In genomic region chr19:47095707-47096704, GRCh38 we compare ENCODE assay signal across 1 cellular context.
A peak's percentile ranks its signal among the peaks of the same experiment; 100 is the strongest.
TF ChIP-seq lines count a peak whose summit lies in the region.

No MANE protein-coding gene starts in this region.

TF ChIP-seq in HepG2, 621 proteins besides CTCF, POLR2A, EP300 and RAD21 (continued from another document and continues in another):
- TF ChIP-seq CREBL2 (CRISPR knock-in tag; IDR thresholded peaks at IDR 0.05; ENCODE audit: borderline replicate concordance) (no peak), ZSCAN20 (CRISPR knock-in tag; IDR thresholded peaks at IDR 0.05; ENCODE audit: borderline replicate concordance) (no peak), XRCC5 (optimal IDR thresholded peaks at IDR 0.05; ENCODE audit: low read length) (peak; percentile 89), SNRNP70 (IDR thresholded peaks at IDR 0.05; ENCODE audit: low read depth, low read length) (no peak), ZNF770 (CRISPR knock-in tag; IDR thresholded peaks at IDR 0.05) (peak; percentile 26; the same call in 1 of the 2 replicates), ZNF674 (CRISPR knock-in tag; IDR thresholded peaks at IDR 0.05; ENCODE audit: low read depth) (no peak), CCDC6 (CRISPR knock-in tag; IDR thresholded peaks at IDR 0.05) (peak; percentile 76; the same call in 1 of the 2 replicates), THAP11 (CRISPR knock-in tag; IDR thresholded peaks at IDR 0.05) (peak; percentile 76), ZNF280D (CRISPR knock-in tag; IDR thresholded peaks at IDR 0.05) (no peak), ZNF3 (CRISPR knock-in tag; IDR thresholded peaks at IDR 0.05) (no peak), NR2F1 (CRISPR knock-in tag; IDR thresholded peaks at IDR 0.05) (peak; percentile 95 to 96), DZIP1 (CRISPR knock-in tag; IDR thresholded peaks at IDR 0.05) (no peak), ETV6 (CRISPR knock-in tag; conservative IDR thresholded peaks at IDR 0.05) (0 out of 2 replicates have a peak, but pooled peaks have one; percentile 57), ATF7 (IDR thresholded peaks at IDR 0.05) (no peak), ATF7 (CRISPR knock-in tag; IDR thresholded peaks at IDR 0.05) (peak; percentile 71; the same call in 1 of the 2 replicates), RFX1 (IDR thresholded peaks at IDR 0.05) (no peak), GLI4 (CRISPR knock-in tag; IDR thresholded peaks at IDR 0.05; ENCODE audit: borderline replicate concordance) (no peak), ZNF124 (CRISPR knock-in tag; IDR thresholded peaks at IDR 0.05) (peak; percentile 83; the same call in 1 of the 2 replicates), ZSCAN9 (CRISPR knock-in tag; IDR thresholded peaks at IDR 0.05; ENCODE audit: borderline replicate concordance) (peak; percentile 95; the same call in 1 of the 2 replicates), KDM2A (CRISPR knock-in tag; IDR thresholded peaks at IDR 0.05; ENCODE audit: borderline replicate concordance, low read depth) (peak; percentile 32; the same call in 1 of the 2 replicates), SRSF9 (IDR thresholded peaks at IDR 0.05; ENCODE audit: borderline replicate concordance, insufficient read depth, low read depth, low read length, poor library complexity, severe bottlenecking) (no peak), KDM1A (CRISPR knock-in tag; IDR thresholded peaks at IDR 0.05) (0 out of 2 replicates have a peak, but pooled peaks have one; percentile 66), TGIF2 (CRISPR knock-in tag; IDR thresholded peaks at IDR 0.05) (no peak; the same call in 1 of the 2 replicates), ZNF720 (CRISPR knock-in tag; IDR thresholded peaks at IDR 0.05) (no peak), NFRKB (IDR thresholded peaks at IDR 0.05) (no peak), NFKBIZ (CRISPR knock-in tag; IDR thresholded peaks at IDR 0.05) (no peak; the same call in 1 of the 2 replicates), ZNF264 (CRISPR knock-in tag; IDR thresholded peaks at IDR 0.05) (no peak; the same call in 1 of the 2 replicates), PTBP1 (IDR thresholded peaks at IDR 0.05; ENCODE audit: low read depth, low read length, poor library complexity, severe bottlenecking) (no peak), ZNF792 (CRISPR knock-in tag; IDR thresholded peaks at IDR 0.05) (peak; percentile 95), HMGA1 (CRISPR knock-in tag; conservative IDR thresholded peaks at IDR 0.05) (no peak), PHF8 (CRISPR knock-in tag; IDR thresholded peaks at IDR 0.05) (peak; percentile 54), HNF1B (CRISPR knock-in tag; IDR thresholded peaks at IDR 0.05) (peak; percentile 87), DPF2 (CRISPR knock-in tag; IDR thresholded peaks at IDR 0.05; ENCODE audit: borderline replicate concordance, low read depth) (peak; percentile 93), ZNF407 (CRISPR knock-in tag; IDR thresholded peaks at IDR 0.05; ENCODE audit: not compliant biosample characterization) (no peak), TAF1 (CRISPR knock-in tag; IDR thresholded peaks at IDR 0.05) (peak; percentile 61; the same call in 1 of the 2 replicates)
